ENCODE assay signal across 23 cellular contexts in the genomic region with DNA sequence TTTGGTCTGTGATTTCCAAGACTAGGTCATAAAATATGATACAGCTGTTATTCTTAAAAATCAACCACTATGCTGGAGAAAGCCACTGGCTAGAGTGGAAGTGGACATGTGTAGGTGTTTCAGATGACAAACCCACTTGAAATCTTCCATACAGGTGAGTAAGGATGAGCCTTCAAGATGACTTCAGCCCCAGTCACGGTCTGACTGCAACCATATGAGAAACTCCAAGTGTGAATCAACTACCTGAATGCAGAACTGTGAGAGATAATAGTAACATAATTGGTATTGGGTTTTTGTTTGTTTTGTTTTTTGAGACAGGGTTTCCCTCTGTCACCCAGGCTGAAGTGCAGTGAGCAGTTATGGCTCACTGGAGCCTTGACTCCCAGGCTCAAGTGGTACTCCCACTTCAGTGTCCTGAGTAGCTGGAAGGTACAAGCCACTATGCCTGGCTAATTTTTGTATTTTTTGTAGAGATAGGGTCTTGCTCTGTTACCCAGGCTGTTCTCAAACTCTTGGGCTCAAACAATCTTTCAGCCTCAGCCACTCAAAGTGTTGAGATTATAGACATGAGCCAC.
"Had no signal": no experiment of that assay in that cellular context is flagged by ENCODE, and none has a peak within 500 bp of the region (broad histone marks: within the 10 kb centered on the region; RNA-seq: fewer than 3 reads in every experiment).

No MANE protein-coding gene starts in this region.

- H3K27ac ChIP-seq: dorsolateral prefrontal cortex, esophagus squamous epithelium, pancreas, stomach, thoracic aorta had no signal

- H3K4me3 ChIP-seq: dorsolateral prefrontal cortex, esophagus squamous epithelium, lung, pancreas, stomach, thoracic aorta had no signal

- H3K36me3 ChIP-seq: esophagus squamous epithelium, pancreas, stomach, thoracic aorta had no signal

- H3K9me3 ChIP-seq: esophagus squamous epithelium, pancreas, stomach, thoracic aorta had no signal

- ATAC-seq: left cardiac atrium, left ventricle myocardium superior, pancreas, right cardiac atrium had no signal

- H3K36me3 Mint-ChIP-seq: naive B cell had no signal

- H3K4me1 Mint-ChIP-seq: immature natural killer cell, naive B cell, nephron had no signal

- DNase-seq: cortex of kidney; dorsolateral prefrontal cortex; effector CD8-positive, alpha-beta T cell; esophagus squamous epithelium; foreskin fibroblast; immature natural killer cell; left cardiac atrium; left ventricle myocardium superior; mesendoderm; naive B cell; occipital lobe; pancreas; right cardiac atrium; small intestine; stimulated activated CD4-positive, alpha-beta T cell treated with anti-CD3 and anti-CD28 coated beads, Interleukin-12 subunit alpha, Interleukin-12 subunit beta, amount 100 ng/mL, for 4 hours; stimulated activated naive CD4-positive, alpha-beta T cell; stomach; substantia nigra; trophoblast cell had no signal

- H3K27ac Mint-ChIP-seq: immature natural killer cell, naive B cell, nephron, progenitor cell of endocrine pancreas had no signal

- H3K4me1 ChIP-seq: esophagus squamous epithelium, pancreas, stomach had no signal

- H3K4me3 Mint-ChIP-seq: immature natural killer cell, naive B cell, nephron had no signal

- H3K27me3 Mint-ChIP-seq: progenitor cell of endocrine pancreas had no signal

- H3K27me3 ChIP-seq: dorsolateral prefrontal cortex, esophagus squamous epithelium, pancreas, stomach had no signal
